8 cellular contexts compared by ENCODE assay signal in genomic region chr6:107114213-107114871, GRCh38. TPM values are rescaled to one million over a fixed set of nuclear protein-coding genes. Genes with fewer than 3 reads are reported as not detected.
A peak's percentile ranks its signal among the peaks of the same experiment; 100 is the strongest.
DNase-seq lines count a peak whose midpoint lies in the region; ATAC-seq, FAIRE-seq and TF ChIP-seq lines count a peak whose summit lies in the region.

No MANE protein-coding gene starts in this region.

- peak overlapping the region; percentile 11 to 93 (median 90) for H3K27ac ChIP-seq in pancreas
- peak overlapping the region; percentile 86 to 92 (median 90) for H3K27ac ChIP-seq in transverse colon

- H3K36me3 ChIP-seq in pancreas (no peaks in the 10 kb centered on the region), transverse colon (no peaks in the 10 kb centered on the region)

- no peaks in the 10 kb centered on the region for H3K27me3 ChIP-seq in pancreas
- H3K27me3 ChIP-seq in transverse colon = peaks cover 18% of the 10 kb centered on the region

- in situ Hi-C loops in transverse colon (cut with MboI; ENCODE audit: low pct_ligation_motif_present in 1 of 4, low pct_unique_long_range_greater_than_20kb in 1 of 4, low sequenced_read_pairs in 3 of 4) = no loop called here

- H3K4me3 ChIP-seq in pancreas = peak overlapping the region; percentile 23 to 75 (median 64)
- peak overlapping the region; percentile 57 to 96 (median 90) for H3K4me3 ChIP-seq in transverse colon

- 0 to 1% methylated on average over 30 to 104 of the region's 104 CpGs for WGBS in pancreas, 2 donors
- 1% methylated on average over 56 of the region's 104 CpGs; no CpG with 5 or more reads in 1 of the 2 donors for WGBS in transverse colon (ENCODE audit: low coverage in 1 of 2), 2 donors

- no peak for TF ChIP-seq EP300 in transverse colon (IDR thresholded peaks at IDR 0.05; ENCODE audit: low read depth)

- peak; percentile 91 for ATAC-seq in SK-N-SH treated with all-trans-retinoic acid at 6 μM for 48 hours
- peak; percentile 98 for ATAC-seq in Right ventricle myocardium inferior
- peak; percentile 89 to 94 (median 90) for ATAC-seq in pancreas

- H3K27me3 Mint-ChIP-seq in activated naive CD8-positive, alpha-beta T cell treated with anti-CD3 and anti-CD28 coated beads for 36 hours = peaks cover 14% of the 10 kb centered on the region

- peak overlapping the region; percentile 74 for H3K27ac Mint-ChIP-seq in activated naive CD8-positive, alpha-beta T cell treated with anti-CD3 and anti-CD28 coated beads for 36 hours

- no peaks in the 10 kb centered on the region for H3K36me3 Mint-ChIP-seq in activated naive CD8-positive, alpha-beta T cell treated with anti-CD3 and anti-CD28 coated beads for 36 hours

- H3K4me1 Mint-ChIP-seq in activated naive CD8-positive, alpha-beta T cell treated with anti-CD3 and anti-CD28 coated beads for 36 hours = peaks cover 21% of the 10 kb centered on the region

- DNase-seq in GM03348 (ENCODE audit: low spot score) (peak; percentile 98), H4 (ENCODE audit: low spot score) (peak; percentile 30), LoVo (ENCODE audit: low spot score) (peak; percentile 91), Right ventricle myocardium inferior (ENCODE audit: missing footprints) (peak; percentile 93), pancreas (peak; percentile 83 to 97 (median 92)), transverse colon (peak; percentile 89)
- peak; percentile 82 for DNase-seq in activated naive CD8-positive, alpha-beta T cell treated with anti-CD3 and anti-CD28 coated beads for 36 hours

- intact Hi-C loops in Right ventricle myocardium inferior (cut with DNase I) (loop anchor here (1.0 kb wide), 1 partner anchor 86 kb away; the partner anchor contains the start of gene MTRES1), pancreas (cut with DNase I) (no loop called here), transverse colon (cut with DNase I; ENCODE audit: low total_unique reads) (loop anchor here (10.0 kb wide), 1 partner anchor 90 kb away; the partner anchor contains the start of gene MTRES1)

- H3K9me3 ChIP-seq in pancreas = no peaks in the 10 kb centered on the region
- no peaks in the 10 kb centered on the region for H3K9me3 ChIP-seq in transverse colon

- TF ChIP-seq POLR2A in transverse colon (IDR thresholded peaks at IDR 0.05) = peak; percentile 21

- peak overlapping the region; percentile 80 for H3K4me3 Mint-ChIP-seq in activated naive CD8-positive, alpha-beta T cell treated with anti-CD3 and anti-CD28 coated beads for 36 hours

- no peaks in the 10 kb centered on the region for H3K9me3 Mint-ChIP-seq in activated naive CD8-positive, alpha-beta T cell treated with anti-CD3 and anti-CD28 coated beads for 36 hours

- H3K4me1 ChIP-seq in pancreas = peaks cover 0 to 7% (median 7%) of the 10 kb centered on the region in 3 donors
- H3K4me1 ChIP-seq in transverse colon = peaks cover 5 to 21% (median 14%) of the 10 kb centered on the region in 4 donors

- peak; percentile 92 to 94 (median 94) for TF ChIP-seq CTCF in pancreas (IDR thresholded peaks at IDR 0.05)
- TF ChIP-seq CTCF in transverse colon (IDR thresholded peaks at IDR 0.05) = peak; percentile 34 to 94 (median 81)

- no peak for FAIRE-seq in pancreas (lab: Jason Lieb, UNC)

TF ChIP-seq in SK-N-SH treated with all-trans-retinoic acid at 6 μM for 48 hours, 23 proteins besides CTCF, POLR2A, EP300 and RAD21:
- TF ChIP-seq ZNF70 (CRISPR knock-in tag; IDR thresholded peaks at IDR 0.05) (peak; percentile 31; the same call in 1 of the 2 replicates), CSDC2 (CRISPR knock-in tag; IDR thresholded peaks at IDR 0.05) (no peak), TSHZ2 (CRISPR knock-in tag; IDR thresholded peaks at IDR 0.05) (peak; percentile 78; the same call in 1 of the 2 replicates), PATZ1 (CRISPR knock-in tag; IDR thresholded peaks at IDR 0.05; ENCODE audit: borderline replicate concordance) (no peak), TOX (CRISPR knock-in tag; IDR thresholded peaks at IDR 0.05; ENCODE audit: borderline replicate concordance) (no peak), SNAI2 (CRISPR knock-in tag; IDR thresholded peaks at IDR 0.05) (no peak), ZFP3 (CRISPR knock-in tag; IDR thresholded peaks at IDR 0.05) (peak; percentile 70; the same call in 1 of the 2 replicates), OSR1 (CRISPR knock-in tag; IDR thresholded peaks at IDR 0.05) (no peak)

RNA-seq across cellular contexts. Expression of gene BEND3, which starts 1.0 kb away (rescaled TPM):
- 2.1 and 2.9 TPM in 2 replicates for total RNA-seq in H4 (2014; rRNA removed; shearing (Covaris generic))
- total RNA-seq in activated naive CD8-positive, alpha-beta T cell treated with anti-CD3 and anti-CD28 coated beads for 36 hours = 1 to 10 TPM; 8.6 to 9.3 TPM
- 1.6 TPM for total RNA-seq in Right ventricle myocardium inferior
- 1 to 10 TPM; 1.4 to 3.4 (median 2.5) TPM for total RNA-seq in pancreas
- polyA plus RNA-seq in pancreas = under 1 TPM; 0.77 to 0.87 TPM
- total RNA-seq in transverse colon = 10 to 100 TPM in 1 of 4 donors, 1 to 10 TPM in 3; 4.8 to 12.1 (median 5.0) TPM

Comparison
In these comparisons a context has a peak if more than half of its experiments do, and no peak if none do; other contexts are left out.
1. Peak in every context shown above with its lines: DNase-seq, ATAC-seq, H3K4me3 ChIP-seq and H3K27ac ChIP-seq.
2. DNase-seq: peak in every context shown above with its lines; median percentile 98 in GM03348; 93 in Right ventricle myocardium inferior; 92 in pancreas; 91 in LoVo; 89 in transverse colon; 82 in activated naive CD8-positive, alpha-beta T cell treated with anti-CD3 and anti-CD28 coated beads for 36 hours; 30 in H4.
3. intact Hi-C loops: an anchor here in Right ventricle myocardium inferior (1.0 kb wide) and transverse colon (10.0 kb wide); none called in pancreas.